In genomic region chr6:111306104-111306888, GRCh38 we compare ENCODE assay signal across 22 cellular contexts.
A peak's percentile ranks its signal among the peaks of the same experiment; 100 is the strongest.
DNase-seq lines count a peak whose midpoint lies in the region; ATAC-seq, FAIRE-seq and TF ChIP-seq lines count a peak whose summit lies in the region.
"Had no signal": no experiment of that assay in that cellular context is flagged by ENCODE, and none has a peak within 500 bp of the region (broad histone marks: within the 10 kb centered on the region; RNA-seq: fewer than 3 reads in every experiment).

No MANE protein-coding gene starts in this region.

- no peaks in the 10 kb centered on the region for H3K9me2 ChIP-seq in HCT116 (ENCODE audit: insufficient read depth)

- no peaks in the 10 kb centered on the region for H3K9me3 ChIP-seq in HCT116 (ENCODE audit: control insufficient read depth in 1 of 2, insufficient read depth in 1 of 2, low read depth in 1 of 2, low read length in 2 of 2)
- H3K9me3 ChIP-seq: MG63, sigmoid colon had no signal

- TF ChIP-seq POLR2A in HCT116 (IDR thresholded peaks at IDR 0.05; ENCODE audit: borderline replicate concordance, extremely low read depth, insufficient read depth, insufficient read length), result no peak

- TF ChIP-seq RAD21 in HCT116 (IDR thresholded peaks at IDR 0.05; ENCODE audit: low read depth), result no peak

- no peaks in the 10 kb centered on the region for H3K79me2 ChIP-seq in HCT116 (ENCODE audit: insufficient read depth, low read length)
- H3K79me2 ChIP-seq: parathyroid adenoma had no signal

- no peak overlapping the region for H3K4me3 Mint-ChIP-seq in stimulated activated naive CD8-positive, alpha-beta T cell treated with anti-CD3 and anti-CD28 coated beads, Interleukin-15, amount 100 ng/mL, for 72 hours
- no peak overlapping the region for H3K4me3 Mint-ChIP-seq in stimulated activated memory B cell treated with anti-CD40 and anti-IgM and Interleukin-4, amounts not matched to agents 10 μg/mL and 1 μg/mL and 100 μg/mL, for 72 hours
- H3K4me3 Mint-ChIP-seq: activated CD8-positive, alpha-beta T cell treated with anti-CD3 and anti-CD28 coated beads for 36 hours; mesothelial cell of epicardium; natural killer cell treated with Interleukin-12 subunit alpha and Interleukin-12 subunit beta and Interleukin-15 and Interleukin-18, amount 100 ng/mL, for 72 hours had no signal

- H3K27me3 Mint-ChIP-seq in stimulated activated naive CD8-positive, alpha-beta T cell treated with anti-CD3 and anti-CD28 coated beads, Interleukin-15, amount 100 ng/mL, for 72 hours, result no peaks in the 10 kb centered on the region
- no peaks in the 10 kb centered on the region for H3K27me3 Mint-ChIP-seq in stimulated activated memory B cell treated with anti-CD40 and anti-IgM and Interleukin-4, amounts not matched to agents 10 μg/mL and 1 μg/mL and 100 μg/mL, for 72 hours
- H3K27me3 Mint-ChIP-seq: activated CD8-positive, alpha-beta T cell treated with anti-CD3 and anti-CD28 coated beads for 36 hours; natural killer cell treated with Interleukin-12 subunit alpha and Interleukin-12 subunit beta and Interleukin-15 and Interleukin-18, amount 100 ng/mL, for 72 hours had no signal

- ATAC-seq in HCT116 (peak; percentile 49; the same call in 1 of the 2 replicates), HG02840 (IDR thresholded peaks at IDR 0.05; ENCODE audit: low FRiP score, unreplicated experiment) (no peak)
- ATAC-seq in stimulated activated naive CD8-positive, alpha-beta T cell treated with anti-CD3 and anti-CD28 coated beads, Interleukin-15, amount 100 ng/mL, for 72 hours, result no peak
- ATAC-seq in stimulated activated memory B cell treated with anti-CD40 and anti-IgM and Interleukin-4, amounts not matched to agents 10 μg/mL and 1 μg/mL and 100 μg/mL, for 72 hours, result no peak
- ATAC-seq: activated CD4-positive, CD25-positive, alpha-beta regulatory T cell treated with anti-CD3 and anti-CD28 coated beads, Interleukin-2, amount 50 U/mL, for 24 hours; activated CD8-positive, alpha-beta T cell treated with anti-CD3 and anti-CD28 coated beads for 36 hours; left cardiac atrium; natural killer cell treated with Interleukin-12 subunit alpha and Interleukin-12 subunit beta and Interleukin-15 and Interleukin-18, amount 100 ng/mL, for 72 hours had no signal

- TF ChIP-seq CTCF in 22Rv1 (IDR thresholded peaks at IDR 0.05), result 0 out of 2 replicates have a peak, but pooled peaks have one; percentile 3
- peak in 1 of 3 experiments; percentile 37; a peak in 1 of 6 replicates for TF ChIP-seq CTCF in HCT116 (IDR thresholded peaks at IDR 0.05 in 2 of 3, conservative IDR thresholded peaks at IDR 0.05 in 1 of 3; ENCODE audit: borderline replicate concordance in 1 of 3, insufficient read depth in 1 of 3, low read depth in 2 of 3, low read length in 2 of 3)
- TF ChIP-seq CTCF in bronchial epithelial cell (IDR thresholded peaks at IDR 0.05; ENCODE audit: insufficient read depth, low read length, severe bottlenecking), result no peak

- no TSS peak for BruUV-seq in HCT116 (replicated peaks; lab: Mats Ljungman, UMichigan)

- peaks cover 61% of the 10 kb centered on the region for H3K36me3 Mint-ChIP-seq in stimulated activated memory B cell treated with anti-CD40 and anti-IgM and Interleukin-4, amounts not matched to agents 10 μg/mL and 1 μg/mL and 100 μg/mL, for 72 hours

- CTCF ChIA-PET in HCT116 (lab: Charles Lee), result interaction anchor here (0.6 kb wide), 1 partner anchor 9 kb away, joined by 3 read pairs; no protein-coding TSS in a partner anchor

- no peaks in the 10 kb centered on the region for H3K4me1 ChIP-seq in HCT116 (ENCODE audit: control insufficient read depth in 1 of 2, insufficient read depth in 2 of 2, low read length in 2 of 2)
- H3K4me1 ChIP-seq: parathyroid adenoma had no signal

- H3K4me1 Mint-ChIP-seq in stimulated activated naive CD8-positive, alpha-beta T cell treated with anti-CD3 and anti-CD28 coated beads, Interleukin-15, amount 100 ng/mL, for 72 hours, result peaks cover 14% of the 10 kb centered on the region
- no peaks in the 10 kb centered on the region for H3K4me1 Mint-ChIP-seq in stimulated activated memory B cell treated with anti-CD40 and anti-IgM and Interleukin-4, amounts not matched to agents 10 μg/mL and 1 μg/mL and 100 μg/mL, for 72 hours
- H3K4me1 Mint-ChIP-seq: mesothelial cell of epicardium had no signal

- H3K9me3 Mint-ChIP-seq in stimulated activated naive CD8-positive, alpha-beta T cell treated with anti-CD3 and anti-CD28 coated beads, Interleukin-15, amount 100 ng/mL, for 72 hours, result peaks cover 0 to under 1% of the 10 kb centered on the region in 2 donors
- H3K9me3 Mint-ChIP-seq in stimulated activated memory B cell treated with anti-CD40 and anti-IgM and Interleukin-4, amounts not matched to agents 10 μg/mL and 1 μg/mL and 100 μg/mL, for 72 hours, result no peaks in the 10 kb centered on the region
- H3K9me3 Mint-ChIP-seq: natural killer cell treated with Interleukin-12 subunit alpha and Interleukin-12 subunit beta and Interleukin-15 and Interleukin-18, amount 100 ng/mL, for 72 hours had no signal

- H3K4me3 ChIP-seq in HCT116 (replicated peaks in 1 of 2; ENCODE audit: low read depth in 1 of 2, low read length in 2 of 2) (no peak overlapping the region), bronchial epithelial cell (ENCODE audit: low read depth, low read length) (no peak overlapping the region)
- H3K4me3 ChIP-seq: MG63, sigmoid colon had no signal

- H3K36me3 ChIP-seq in HCT116 (ENCODE audit: control insufficient read depth in 1 of 2, insufficient read depth in 2 of 2, low read length in 2 of 2) (peaks cover 11 to 18% of the 10 kb centered on the region in 2 experiments; a peak in 2 of 4 replicates), bronchial epithelial cell (ENCODE audit: control insufficient read depth, insufficient read depth, low read length) (peaks cover 19% of the 10 kb centered on the region)

- FAIRE-seq in bronchial epithelial cell (lab: Jason Lieb, UNC), result no peak

- H3K27ac ChIP-seq in 22Rv1 (no peak overlapping the region), HCT116 (ENCODE audit: low read depth, low read length) (no peak overlapping the region)
- H3K27ac ChIP-seq: parathyroid adenoma, sigmoid colon had no signal

- H3K27me3 ChIP-seq in HCT116 (ENCODE audit: insufficient read depth, low read length) (no peaks in the 10 kb centered on the region), bronchial epithelial cell (ENCODE audit: control insufficient read depth, insufficient read depth, low read length) (no peaks in the 10 kb centered on the region)
- H3K27me3 ChIP-seq: MG63, sigmoid colon had no signal

- H3K9ac ChIP-seq in HCT116 (ENCODE audit: low read length), result no peak overlapping the region
- H3K9ac ChIP-seq: parathyroid adenoma had no signal

- POLR2A ChIA-PET in HCT116 (lab: Charles Lee), result no interaction called here

- RAD21 ChIA-PET in HCT116 (lab: Charles Lee; ENCODE audit: low non-redundant PET in 1 of 2, low total read pairs in 2 of 2, uncharacterized antibody in 2 of 2, unreplicated experiment in 2 of 2), result interaction anchor here in 1 of 2 experiments (0.6 kb wide), 1 partner anchor 74 kb away, joined by 3 read pairs; no protein-coding TSS in a partner anchor

- DNase-seq in HCT116 (ENCODE audit: low read depth, low spot score) (no peak), bronchial epithelial cell (ENCODE audit: low read depth) (peak; percentile 79), kidney tubule cell (ENCODE audit: low spot score) (peak; percentile 62), SKM-1 treated with dmso at 0.1 percent for 144 hours (lab: John Stamatoyannopoulos, UW; ENCODE audit: unreplicated experiment) (no peak)
- DNase-seq in stimulated activated naive CD8-positive, alpha-beta T cell treated with anti-CD3 and anti-CD28 coated beads, Interleukin-15, amount 100 ng/mL, for 72 hours, result no peak
- DNase-seq: activated CD8-positive, alpha-beta T cell treated with anti-CD3 and anti-CD28 coated beads for 36 hours; activated naive CD4-positive, alpha-beta T cell; anterior cingulate cortex; C1 segment of cervical spinal cord; left cardiac atrium; MG63; NCI-H1417 treated with DMSO at 0.1 percent for 48 hours; NCI-H524; sigmoid colon; T1000 had no signal

- H4K20me1 ChIP-seq in HCT116 (ENCODE audit: insufficient read depth), result no peaks in the 10 kb centered on the region; the same call in 1 of the 2 replicates

- intact Hi-C loops in HCT116 (cut with micrococcal nuclease), result no loop called here

- H2AFZ ChIP-seq in HCT116 (ENCODE audit: low read depth, low read length, poor library complexity, severe bottlenecking), result no peak overlapping the region
- H2AFZ ChIP-seq: parathyroid adenoma had no signal

- no peak overlapping the region for H3K4me2 ChIP-seq in HCT116 (ENCODE audit: low read length)

- no peak overlapping the region for H3K27ac Mint-ChIP-seq in stimulated activated naive CD8-positive, alpha-beta T cell treated with anti-CD3 and anti-CD28 coated beads, Interleukin-15, amount 100 ng/mL, for 72 hours
- no peak overlapping the region for H3K27ac Mint-ChIP-seq in stimulated activated memory B cell treated with anti-CD40 and anti-IgM and Interleukin-4, amounts not matched to agents 10 μg/mL and 1 μg/mL and 100 μg/mL, for 72 hours
- H3K27ac Mint-ChIP-seq: activated CD8-positive, alpha-beta T cell treated with anti-CD3 and anti-CD28 coated beads for 36 hours; mesothelial cell of epicardium; natural killer cell treated with Interleukin-12 subunit alpha and Interleukin-12 subunit beta and Interleukin-15 and Interleukin-18, amount 100 ng/mL, for 72 hours had no signal

TF ChIP-seq in HCT116, 20 proteins besides CTCF, POLR2A, EP300 and RAD21:
- TF ChIP-seq TCF7L2 (IDR thresholded peaks at IDR 0.05; ENCODE audit: borderline replicate concordance, extremely low read depth, insufficient read depth, insufficient read length) (no peak), FOSL1 (IDR thresholded peaks at IDR 0.05; ENCODE audit: low read depth) (no peak), ZFX (IDR thresholded peaks at IDR 0.05) (no peak), SP1 (IDR thresholded peaks at IDR 0.05; ENCODE audit: low read depth) (no peak), MAX (IDR thresholded peaks at IDR 0.05) (no peak), ELF1 (IDR thresholded peaks at IDR 0.05; ENCODE audit: borderline replicate concordance, low read depth) (no peak), YY1 (IDR thresholded peaks at IDR 0.05; ENCODE audit: extremely low read depth, insufficient replicate concordance, low read depth, low read length) (no peak), SRF (IDR thresholded peaks at IDR 0.05; ENCODE audit: low read depth) (no peak), ZNF274 (IDR thresholded peaks at IDR 0.05; ENCODE audit: low read depth, low read length) (no peak)
- TF ChIP-seq, protein P1, sequence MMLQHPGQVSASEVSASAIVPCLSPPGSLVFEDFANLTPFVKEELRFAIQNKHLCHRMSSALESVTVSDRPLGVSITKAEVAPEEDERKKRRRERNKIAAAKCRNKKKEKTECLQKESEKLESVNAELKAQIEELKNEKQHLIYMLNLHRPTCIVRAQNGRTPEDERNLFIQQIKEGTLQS (IDR thresholded peaks at IDR 0.05), result no peak

Comparison
In these comparisons a context has a peak if more than half of its experiments do, and no peak if none do; other contexts are left out.
1. DNase-seq: peak in bronchial epithelial cell (single experiment) and kidney tubule cell (single experiment); none in HCT116 (single experiment), stimulated activated naive CD8-positive, alpha-beta T cell treated with anti-CD3 and anti-CD28 coated beads, Interleukin-15, amount 100 ng/mL, for 72 hours (0 of 2) and SKM-1 treated with dmso at 0.1 percent for 144 hours (single experiment).